In genomic region chr18:26470011-26470637, GRCh38 we compare ENCODE assay signal across 1 cellular context.
TF ChIP-seq lines count a peak whose summit lies in the region.

No MANE protein-coding gene starts in this region.

TF ChIP-seq in GM23338, 12 proteins besides CTCF, POLR2A, EP300 and RAD21 (continued from another document):
- no peak for TF ChIP-seq POLR2AphosphoS5 (IDR thresholded peaks at IDR 0.05; ENCODE audit: low read depth)
- TF ChIP-seq, protein P1, sequence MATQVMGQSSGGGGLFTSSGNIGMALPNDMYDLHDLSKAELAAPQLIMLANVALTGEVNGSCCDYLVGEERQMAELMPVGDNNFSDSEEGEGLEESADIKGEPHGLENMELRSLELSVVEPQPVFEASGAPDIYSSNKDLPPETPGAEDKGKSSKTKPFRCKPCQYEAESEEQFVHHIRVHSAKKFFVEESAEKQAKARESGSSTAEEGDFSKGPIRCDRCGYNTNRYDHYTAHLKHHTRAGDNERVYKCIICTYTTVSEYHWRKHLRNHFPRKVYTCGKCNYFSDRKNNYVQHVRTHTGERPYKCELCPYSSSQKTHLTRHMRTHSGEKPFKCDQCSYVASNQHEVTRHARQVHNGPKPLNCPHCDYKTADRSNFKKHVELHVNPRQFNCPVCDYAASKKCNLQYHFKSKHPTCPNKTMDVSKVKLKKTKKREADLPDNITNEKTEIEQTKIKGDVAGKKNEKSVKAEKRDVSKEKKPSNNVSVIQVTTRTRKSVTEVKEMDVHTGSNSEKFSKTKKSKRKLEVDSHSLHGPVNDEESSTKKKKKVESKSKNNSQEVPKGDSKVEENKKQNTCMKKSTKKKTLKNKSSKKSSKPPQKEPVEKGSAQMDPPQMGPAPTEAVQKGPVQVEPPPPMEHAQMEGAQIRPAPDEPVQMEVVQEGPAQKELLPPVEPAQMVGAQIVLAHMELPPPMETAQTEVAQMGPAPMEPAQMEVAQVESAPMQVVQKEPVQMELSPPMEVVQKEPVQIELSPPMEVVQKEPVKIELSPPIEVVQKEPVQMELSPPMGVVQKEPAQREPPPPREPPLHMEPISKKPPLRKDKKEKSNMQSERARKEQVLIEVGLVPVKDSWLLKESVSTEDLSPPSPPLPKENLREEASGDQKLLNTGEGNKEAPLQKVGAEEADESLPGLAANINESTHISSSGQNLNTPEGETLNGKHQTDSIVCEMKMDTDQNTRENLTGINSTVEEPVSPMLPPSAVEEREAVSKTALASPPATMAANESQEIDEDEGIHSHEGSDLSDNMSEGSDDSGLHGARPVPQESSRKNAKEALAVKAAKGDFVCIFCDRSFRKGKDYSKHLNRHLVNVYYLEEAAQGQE (IDR thresholded peaks at IDR 0.05; ENCODE audit: unreplicated experiment), result no peak
- no peak for TF ChIP-seq ZNF114 (CRISPR knock-in tag; IDR thresholded peaks at IDR 0.05)
- TF ChIP-seq CREB1 (CRISPR knock-in tag; IDR thresholded peaks at IDR 0.05; ENCODE audit: low read depth), result no peak
